9 cellular contexts compared by ENCODE assay signal in the genomic region with DNA sequence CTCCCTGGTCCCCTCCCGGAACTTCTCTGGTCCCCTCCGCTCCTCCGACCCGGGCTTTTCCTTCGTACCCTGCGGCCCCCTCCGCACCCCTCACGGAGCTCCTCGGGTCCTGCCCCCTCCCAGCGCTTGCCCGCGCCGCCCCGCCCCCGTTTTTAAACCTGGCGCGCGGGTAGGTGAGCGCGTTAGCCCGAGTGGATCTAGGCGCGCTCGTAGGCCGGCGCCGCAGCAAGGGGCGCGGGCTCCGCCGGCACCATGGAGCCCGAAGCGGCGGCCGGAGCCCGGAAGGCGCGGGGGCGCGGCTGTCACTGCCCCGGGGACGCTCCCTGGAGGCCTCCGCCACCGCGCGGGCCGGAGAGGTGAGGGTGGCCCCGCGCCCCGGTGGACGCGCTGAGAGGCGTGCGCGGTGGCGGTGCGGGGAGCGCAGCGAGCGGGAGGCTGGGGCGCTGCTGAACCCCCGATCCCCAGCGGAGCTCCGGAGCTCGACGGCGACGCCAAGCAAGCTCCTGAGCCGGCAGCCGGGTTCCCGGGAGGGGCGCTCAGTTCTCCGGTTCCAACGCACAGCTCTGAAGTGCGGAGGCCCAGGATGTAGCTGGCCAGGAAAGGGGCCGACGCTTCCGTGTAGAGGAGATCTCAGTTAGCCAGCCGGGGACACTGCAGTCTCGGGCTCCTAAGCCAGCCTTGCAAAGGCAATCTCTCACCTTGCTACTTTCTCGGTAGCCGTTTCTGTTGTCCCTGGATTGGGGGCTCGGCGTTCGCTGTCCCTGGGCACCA. TPM values are rescaled to one million over a fixed set of nuclear protein-coding genes. Genes with fewer than 3 reads are reported as not detected.
DNase-seq lines count a peak whose midpoint lies in the region; ATAC-seq and FAIRE-seq lines count a peak whose summit lies in the region.
"Had no signal": no experiment of that assay in that cellular context is flagged by ENCODE, and none has a peak within 500 bp of the region (broad histone marks: within the 10 kb centered on the region; RNA-seq: fewer than 3 reads in every experiment).

A gene with protein sequence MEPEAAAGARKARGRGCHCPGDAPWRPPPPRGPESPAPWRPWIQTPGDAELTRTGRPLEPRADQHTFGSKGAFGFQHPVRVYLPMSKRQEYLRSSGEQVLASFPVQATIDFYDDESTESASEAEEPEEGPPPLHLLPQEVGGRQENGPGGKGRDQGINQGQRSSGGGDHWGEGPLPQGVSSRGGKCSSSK (plus strand): TSS at position 182 of the 771 bp plus-strand sequence. CDS start 71 bp downstream, at position 253.

- 2% methylated on average over 85 of the region's 85 CpGs for WGBS in HUES64
- 2 to 3% (median 2%) methylated on average over 52 to 85 of the region's 85 CpGs for WGBS in small intestine, 3 donors

- peak within 1 kb of the TSS in 1 of 8 donors; percentile 63 for H3K27ac Mint-ChIP-seq in CD8-positive, alpha-beta memory T cell
- H3K27ac Mint-ChIP-seq in activated T-helper 17 cell treated with anti-CD3 and anti-CD28 coated beads, Interleukin-2, amount 50 U/mL, for 72 hours = no peak within 1 kb of the TSS

- POLR2A ChIA-PET in CD8-positive, alpha-beta memory T cell (lab: Charles Lee) = interaction anchor here (0.6 to 0.7 kb wide), 2 partner anchors 16 to 17 kb away, joined by 3 read pairs; no protein-coding TSS in a partner anchor

- no peaks in the 10 kb centered on the region for H3K36me3 ChIP-seq in CD8-positive, alpha-beta memory T cell (ENCODE audit: insufficient read depth, low read length)
- H3K36me3 ChIP-seq in HUES64 (ENCODE audit: insufficient read depth, low read length) (no peaks in the 10 kb centered on the region), small intestine (ENCODE audit: control insufficient read depth in 2 of 2, insufficient read depth in 2 of 2, low read length in 2 of 2) (no peaks in the 10 kb centered on the region)

- DNase-seq in CD8-positive, alpha-beta memory T cell = peak in 2 of 5 donors; percentile 7 to 11
- no peak for DNase-seq in small intestine
- DNase-seq in ureter (ENCODE audit: low spot score) = no peak
- DNase-seq in middle frontal gyrus (ENCODE audit: extremely low spot score, low spot score) = no peak
- DNase-seq: left cardiac atrium had no signal

- no peaks in the 10 kb centered on the region for H3K9me3 Mint-ChIP-seq in CD8-positive, alpha-beta memory T cell
- H3K9me3 Mint-ChIP-seq in activated T-helper 17 cell treated with anti-CD3 and anti-CD28 coated beads, Interleukin-2, amount 50 U/mL, for 72 hours = no peaks in the 10 kb centered on the region

- ATAC-seq in activated T-helper 17 cell treated with anti-CD3 and anti-CD28 coated beads, Interleukin-2, amount 50 U/mL, for 72 hours (replicated peaks) = peak; percentile 46
- ATAC-seq in GM19455 (IDR thresholded peaks at IDR 0.05; ENCODE audit: unreplicated experiment) = no peak

- no peak within 1 kb of the TSS for H3K4me3 ChIP-seq in CD8-positive, alpha-beta memory T cell (ENCODE audit: low read length)
- H3K4me3 ChIP-seq in HUES64 (ENCODE audit: low read length) (peak within 1 kb of the TSS; percentile 62), iPS-11a (ENCODE audit: low read depth, low read length) (peak within 1 kb of the TSS; percentile 45), small intestine (ENCODE audit: low read depth in 1 of 2, low read length in 2 of 2) (peak within 1 kb of the TSS; percentile 25 to 48)

- H3K4me1 Mint-ChIP-seq in CD8-positive, alpha-beta memory T cell = peaks cover 9 to 16% (median 15%) of the 10 kb centered on the region in 3 donors
- H3K4me1 Mint-ChIP-seq in activated T-helper 17 cell treated with anti-CD3 and anti-CD28 coated beads, Interleukin-2, amount 50 U/mL, for 72 hours = no peaks in the 10 kb centered on the region

- H3K27me3 ChIP-seq in CD8-positive, alpha-beta memory T cell (ENCODE audit: insufficient read depth, low read length, poor library complexity, severe bottlenecking) = peaks cover 3% of the 10 kb centered on the region
- peaks cover 54% of the 10 kb centered on the region for H3K27me3 ChIP-seq in HUES64 (ENCODE audit: insufficient read depth, low read length)
- H3K27me3 ChIP-seq in small intestine (ENCODE audit: control insufficient read depth in 2 of 2, insufficient read depth in 2 of 2, low read length in 2 of 2) = peaks cover 7 to 9% of the 10 kb centered on the region in 2 donors

- no peak within 1 kb of the TSS for H3K27ac ChIP-seq in CD8-positive, alpha-beta memory T cell (ENCODE audit: low read depth, low read length)
- no peak within 1 kb of the TSS for H3K27ac ChIP-seq in HUES64 (ENCODE audit: low read depth, low read length)
- H3K27ac ChIP-seq in small intestine (ENCODE audit: low read depth in 1 of 2, low read length in 1 of 2) = no peak within 1 kb of the TSS

- CTCF ChIA-PET in CD8-positive, alpha-beta memory T cell (lab: Charles Lee) = interaction anchor here (1.0 to 1.2 kb wide), 2 partner anchors 10 to 15 kb away, joined by 3 to 4 read pairs; no protein-coding TSS in a partner anchor

- H3K9ac ChIP-seq in HUES64 (ENCODE audit: low read depth, low read length) = no peak within 1 kb of the TSS

- H3K9me3 ChIP-seq in CD8-positive, alpha-beta memory T cell (ENCODE audit: low read length) = no peaks in the 10 kb centered on the region
- no peaks in the 10 kb centered on the region for H3K9me3 ChIP-seq in HUES64 (ENCODE audit: insufficient read depth, low read depth, low read length)
- H3K9me3 ChIP-seq in small intestine (ENCODE audit: control insufficient read depth, low read depth) = no peaks in the 10 kb centered on the region

- peaks cover 6% of the 10 kb centered on the region for H3K4me1 ChIP-seq in CD8-positive, alpha-beta memory T cell (ENCODE audit: insufficient read depth, low read length)
- H3K4me1 ChIP-seq in HUES64 (ENCODE audit: insufficient read depth, low read length) (peaks cover 9% of the 10 kb centered on the region; the same call in 1 of the 2 replicates), small intestine (ENCODE audit: control insufficient read depth in 2 of 2, insufficient read depth in 1 of 2, low read depth in 1 of 2, low read length in 1 of 2) (no peaks in the 10 kb centered on the region)

- H3K27me3 Mint-ChIP-seq in CD8-positive, alpha-beta memory T cell = peaks cover 20 to 25% of the 10 kb centered on the region in 2 donors
- peaks cover 7% of the 10 kb centered on the region for H3K27me3 Mint-ChIP-seq in activated T-helper 17 cell treated with anti-CD3 and anti-CD28 coated beads, Interleukin-2, amount 50 U/mL, for 72 hours

- no peak for FAIRE-seq in small intestine (lab: Jason Lieb, UNC)

- H3K36me3 Mint-ChIP-seq in CD8-positive, alpha-beta memory T cell = no peaks in the 10 kb centered on the region
- H3K36me3 Mint-ChIP-seq in activated T-helper 17 cell treated with anti-CD3 and anti-CD28 coated beads, Interleukin-2, amount 50 U/mL, for 72 hours (ENCODE audit: low read depth) = no peaks in the 10 kb centered on the region

- peak within 1 kb of the TSS; percentile 50 to 84 (median 68) for H3K4me3 Mint-ChIP-seq in CD8-positive, alpha-beta memory T cell
- peak within 1 kb of the TSS; percentile 50 for H3K4me3 Mint-ChIP-seq in activated T-helper 17 cell treated with anti-CD3 and anti-CD28 coated beads, Interleukin-2, amount 50 U/mL, for 72 hours

RNA-seq across cellular contexts. Expression of the gene that starts here (rescaled TPM):
- total RNA-seq in CD8-positive, alpha-beta memory T cell = under 1 TPM in 1 of 2 experiments, not detected in 1; 0.09 TPM
- not detected for polyA plus RNA-seq in CD8-positive, alpha-beta memory T cell
- polyA plus RNA-seq in HUES64 (2013, experiment 1 of 2) = 1.3 TPM
- 2.3 TPM for polyA plus RNA-seq in HUES64 (2013, experiment 2 of 2)
- under 1 TPM; 0.17 to 0.48 TPM for total RNA-seq in activated T-helper 17 cell treated with anti-CD3 and anti-CD28 coated beads, Interleukin-2, amount 50 U/mL, for 72 hours
- polyA plus RNA-seq in small intestine = under 1 TPM in 1 of 3 donors, not detected in 2; 0.07 TPM
- 0.18 TPM for total RNA-seq in ureter
- total RNA-seq: left cardiac atrium had no signal

Comparison
In these comparisons a context has a peak if more than half of its experiments do, and no peak if none do; other contexts are left out.
1. Peak in ATAC-seq in activated T-helper 17 cell treated with anti-CD3 and anti-CD28 coated beads, Interleukin-2, amount 50 U/mL, for 72 hours; RNA of the gene not detected or under 1 TPM.